In genomic region chr3:195071916-195072820, GRCh38 we compare ENCODE assay signal across 27 cellular contexts.
DNase-seq lines count a peak whose midpoint lies in the region; ATAC-seq lines count a peak whose summit lies in the region.
"Had no signal": no experiment of that assay in that cellular context is flagged by ENCODE, and none has a peak within 500 bp of the region (broad histone marks: within the 10 kb centered on the region; RNA-seq: fewer than 3 reads in every experiment).

No MANE protein-coding gene starts in this region.

- H3K27me3 ChIP-seq in right cardiac atrium (ENCODE audit: control insufficient read depth, insufficient read depth), result no peaks in the 10 kb centered on the region
- H3K27me3 ChIP-seq: ascending aorta, cardiac muscle cell, gastrocnemius medialis, neutrophil, uterus had no signal

- H3K4me1 ChIP-seq in right cardiac atrium (ENCODE audit: control insufficient read depth, insufficient read depth, low read length), result no peaks in the 10 kb centered on the region
- H3K4me1 ChIP-seq: ascending aorta, uterus had no signal

- peaks cover 12% of the 10 kb centered on the region for H3K4me1 Mint-ChIP-seq in stimulated activated naive CD8-positive, alpha-beta T cell treated with anti-CD3 and anti-CD28 coated beads, Interleukin-15, amount 100 ng/mL, for 72 hours
- H3K4me1 Mint-ChIP-seq: T-cell had no signal

- no peak overlapping the region for H3K4me3 Mint-ChIP-seq in stimulated activated naive CD8-positive, alpha-beta T cell treated with anti-CD3 and anti-CD28 coated beads, Interleukin-15, amount 100 ng/mL, for 72 hours
- H3K4me3 Mint-ChIP-seq: activated CD8-positive, alpha-beta T cell treated with anti-CD3 and anti-CD28 coated beads for 36 hours; T-cell had no signal

- 81% methylated on average over 23 of the region's 23 CpGs for WGBS in right cardiac atrium

- peak in 1 of 2 donors; percentile 5 for DNase-seq in stimulated activated naive CD8-positive, alpha-beta T cell treated with anti-CD3 and anti-CD28 coated beads, Interleukin-15, amount 100 ng/mL, for 72 hours
- no peak for DNase-seq in stimulated activated naive CD8-positive, alpha-beta T cell treated with anti-CD3 and anti-CD28 coated beads, Interleukin-15, Interleukin-2, amounts not matched to agents 100 U/mL and 50 U/mL, for 24 hours
- DNase-seq in right cardiac atrium (peak in 2 of 3 donors; percentile 3 to 20), retina (peak; percentile 6), epidermal melanocyte (ENCODE audit: insufficient read length, low spot score) (no peak)
- no peak for DNase-seq in stimulated activated CD8-positive, alpha-beta memory T cell treated with anti-CD3 and anti-CD28 coated beads, Interleukin-4, amount 100 ng/mL, for 48 hours
- DNase-seq: activated CD4-positive, CD25-positive, alpha-beta regulatory T cell; activated CD8-positive, alpha-beta T cell treated with anti-CD3 and anti-CD28 coated beads for 36 hours; DND-41; gastrocnemius medialis; HCEC 1CT; Kasumi-1; mesendoderm; MV-4-11; NCI-H1436 treated with DMSO at 0.1 percent for 48 hours; NCI-H2107; NCI-H748 treated with DMSO at 0.1 percent for 48 hours; stimulated activated CD4-positive, alpha-beta T cell treated with anti-CD3 and anti-CD28 coated beads, Interleukin-2, amount 100 ng/mL, for 24 hours; substantia nigra had no signal

- no peak overlapping the region for H3K27ac ChIP-seq in right cardiac atrium (ENCODE audit: low read length)
- H3K27ac ChIP-seq: ascending aorta, cardiac muscle cell, neutrophil, uterus had no signal

- H3K27ac Mint-ChIP-seq in stimulated activated naive CD8-positive, alpha-beta T cell treated with anti-CD3 and anti-CD28 coated beads, Interleukin-15, amount 100 ng/mL, for 72 hours, result peak overlapping the region; percentile 9 to 17
- H3K27ac Mint-ChIP-seq: activated CD8-positive, alpha-beta T cell treated with anti-CD3 and anti-CD28 coated beads for 36 hours; T-cell had no signal

- intact Hi-C loops in right cardiac atrium (cut with DNase I), result no loop called here

- ATAC-seq in stimulated activated naive CD8-positive, alpha-beta T cell treated with anti-CD3 and anti-CD28 coated beads, Interleukin-15, amount 100 ng/mL, for 72 hours, result no peak
- ATAC-seq in stimulated activated naive CD8-positive, alpha-beta T cell treated with anti-CD3 and anti-CD28 coated beads, Interleukin-15, Interleukin-2, amounts not matched to agents 100 U/mL and 50 U/mL, for 24 hours, result no peak
- no peak for ATAC-seq in right cardiac atrium
- ATAC-seq in HG03108 (IDR thresholded peaks at IDR 0.05; ENCODE audit: unreplicated experiment), result no peak
- ATAC-seq: activated CD8-positive, alpha-beta T cell treated with anti-CD3 and anti-CD28 coated beads for 36 hours; activated naive CD4-positive, alpha-beta T cell treated with anti-CD3 and anti-CD28 coated beads, Interleukin-2, amount 50 U/mL, for 72 hours; T-cell had no signal

- H3K9me3 Mint-ChIP-seq in stimulated activated naive CD8-positive, alpha-beta T cell treated with anti-CD3 and anti-CD28 coated beads, Interleukin-15, amount 100 ng/mL, for 72 hours, result no peaks in the 10 kb centered on the region
- H3K9me3 Mint-ChIP-seq: activated CD8-positive, alpha-beta T cell treated with anti-CD3 and anti-CD28 coated beads for 36 hours; activated naive CD4-positive, alpha-beta T cell treated with anti-CD3 and anti-CD28 coated beads, Interleukin-2, amount 50 U/mL, for 72 hours; T-cell had no signal

- no peaks in the 10 kb centered on the region for H3K9me3 ChIP-seq in right cardiac atrium (ENCODE audit: control insufficient read depth, low read length)
- H3K9me3 ChIP-seq: ascending aorta, gastrocnemius medialis, neutrophil, uterus had no signal

- H3K27me3 Mint-ChIP-seq in stimulated activated naive CD8-positive, alpha-beta T cell treated with anti-CD3 and anti-CD28 coated beads, Interleukin-15, amount 100 ng/mL, for 72 hours, result no peaks in the 10 kb centered on the region
- H3K27me3 Mint-ChIP-seq: activated CD8-positive, alpha-beta T cell treated with anti-CD3 and anti-CD28 coated beads for 36 hours; T-cell had no signal

- no peak overlapping the region for H3K4me3 ChIP-seq in right cardiac atrium (ENCODE audit: low read length)
- H3K4me3 ChIP-seq: ascending aorta, cardiac muscle cell, gastrocnemius medialis, smooth muscle cell, uterus had no signal

Comparison
In these comparisons a context has a peak if more than half of its experiments do, and no peak if none do; other contexts are left out.
1. DNase-seq: peak in right cardiac atrium (2 of 3) and retina (single experiment); none in stimulated activated naive CD8-positive, alpha-beta T cell treated with anti-CD3 and anti-CD28 coated beads, Interleukin-15, Interleukin-2, amounts not matched to agents 100 U/mL and 50 U/mL, for 24 hours (single experiment), epidermal melanocyte (single experiment) and stimulated activated CD8-positive, alpha-beta memory T cell treated with anti-CD3 and anti-CD28 coated beads, Interleukin-4, amount 100 ng/mL, for 48 hours (single experiment).